17 cellular contexts compared by ENCODE assay signal in the genomic region with DNA sequence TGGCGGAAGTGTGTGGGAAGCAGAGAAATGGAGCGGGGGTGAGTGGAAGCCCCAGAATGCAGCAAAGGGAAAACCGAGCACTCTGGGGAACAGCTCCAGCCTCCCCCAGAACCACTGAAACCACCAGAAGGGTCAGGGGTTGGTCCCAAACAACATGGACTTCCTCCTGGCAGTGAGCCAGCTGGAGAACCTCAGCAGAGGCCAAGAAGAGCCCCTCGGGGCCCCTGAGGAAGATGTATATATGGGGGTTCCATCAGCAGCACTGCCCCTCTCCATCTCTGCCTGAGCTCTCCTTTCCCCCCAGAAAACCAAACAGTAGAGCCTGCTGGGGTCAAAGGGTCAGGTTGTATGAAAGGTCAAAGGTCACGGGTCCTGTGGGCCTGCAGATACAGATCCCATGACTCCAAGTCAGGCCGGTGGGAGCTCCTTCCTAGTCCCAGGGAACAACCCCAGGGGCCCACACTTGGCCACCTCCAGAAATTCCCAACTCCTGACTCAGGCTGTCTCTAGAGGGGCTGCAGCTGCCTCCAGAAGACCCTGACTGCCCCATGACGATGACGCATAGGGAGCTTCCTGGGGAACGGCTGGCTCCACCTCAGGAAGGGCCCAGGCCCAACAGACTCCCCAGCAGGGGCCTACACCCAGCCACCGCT. TPM values are rescaled to one million over a fixed set of nuclear protein-coding genes. Genes with fewer than 3 reads are reported as not detected.
DNase-seq lines count a peak whose midpoint lies in the region; ATAC-seq and TF ChIP-seq lines count a peak whose summit lies in the region.
"Had no signal": no experiment of that assay in that cellular context is flagged by ENCODE, and none has a peak within 500 bp of the region (broad histone marks: within the 10 kb centered on the region; RNA-seq: fewer than 3 reads in every experiment).

No MANE protein-coding gene starts in this region.

- ATAC-seq in heart right ventricle (peak; percentile 9 to 76 (median 63)), HG02973 (IDR thresholded peaks at IDR 0.05; ENCODE audit: unreplicated experiment) (no peak)

- no peaks in the 10 kb centered on the region for H3K9me3 Mint-ChIP-seq in endodermal cell
- H3K9me3 Mint-ChIP-seq in activated CD4-positive, alpha-beta memory T cell treated with anti-CD3 and anti-CD28 coated beads, Interleukin-2, amount 10 ng/mL, durations not matched to agents 7 days and 5 days: no peaks in the 10 kb centered on the region
- H3K9me3 Mint-ChIP-seq: T-helper 2 cell treated with Interferon-gamma antibody and Interleukin-4, amounts not matched to agents 5 μg/mL and 100 μg/mL, for 36 hours had no signal

- H3K27ac Mint-ChIP-seq in endodermal cell: no peak overlapping the region
- H3K27ac Mint-ChIP-seq in activated CD4-positive, alpha-beta memory T cell treated with anti-CD3 and anti-CD28 coated beads, Interleukin-2, amount 10 ng/mL, durations not matched to agents 7 days and 5 days: no peak overlapping the region
- H3K27ac Mint-ChIP-seq: T-helper 2 cell treated with Interferon-gamma antibody and Interleukin-4, amounts not matched to agents 5 μg/mL and 100 μg/mL, for 36 hours had no signal

- H3K4me1 Mint-ChIP-seq in endodermal cell: peaks cover 6% of the 10 kb centered on the region
- H3K4me1 Mint-ChIP-seq in activated CD4-positive, alpha-beta memory T cell treated with anti-CD3 and anti-CD28 coated beads, Interleukin-2, amount 10 ng/mL, durations not matched to agents 7 days and 5 days: peaks cover 8% of the 10 kb centered on the region

- peak; percentile 25 for DNase-seq in EH (ENCODE audit: low read depth)
- DNase-seq in adipocyte (ENCODE audit: low read depth): no peak
- DNase-seq in heart right ventricle: peak; percentile 37 to 48
- DNase-seq in skeletal muscle cell (ENCODE audit: low read depth): peak; percentile 56
- no peak for DNase-seq in endodermal cell
- no peak for DNase-seq in NCI-H524 treated with DMSO at 0.1 percent for 48 hours (lab: John Stamatoyannopoulos, UW)
- no peak for DNase-seq in activated CD4-positive, alpha-beta memory T cell treated with anti-CD3 and anti-CD28 coated beads, Interleukin-2, amount 10 ng/mL, durations not matched to agents 7 days and 5 days
- DNase-seq: activated CD4-positive, alpha-beta T cell treated with anti-CD3 and anti-CD28 coated beads, Interleukin-2, amount 50 U/mL, for 4 hours; activated gamma-delta T cell; central memory CD4-positive, alpha-beta T cell; midbrain; NCI-H69; stimulated activated CD4-positive, alpha-beta T cell treated with anti-CD3 and anti-CD28 coated beads, Interleukin-2, amount 100 ng/mL, for 48 hours had no signal

- intact Hi-C loops in heart right ventricle (cut with DNase I): loop anchor here in 1 of 10 donors (5.0 kb wide), 1 partner anchor 131 kb away; no protein-coding TSS in a partner anchor

- CTCF ChIA-PET in activated CD4-positive, alpha-beta memory T cell treated with anti-CD3 and anti-CD28 coated beads, Interleukin-2, amount 10 ng/mL, durations not matched to agents 7 days and 5 days (lab: Charles Lee): no interaction called here

- no peaks in the 10 kb centered on the region for H3K36me3 ChIP-seq in adipocyte (ENCODE audit: control insufficient read depth, insufficient read depth, low read length, severe bottlenecking)
- no peaks in the 10 kb centered on the region for H3K36me3 ChIP-seq in heart right ventricle
- H3K36me3 ChIP-seq in endodermal cell (ENCODE audit: control insufficient read depth, insufficient read depth, low read length): no peaks in the 10 kb centered on the region

- peaks cover 2% of the 10 kb centered on the region for H3K27me3 Mint-ChIP-seq in endodermal cell (ENCODE audit: insufficient read depth)
- no peaks in the 10 kb centered on the region for H3K27me3 Mint-ChIP-seq in activated CD4-positive, alpha-beta memory T cell treated with anti-CD3 and anti-CD28 coated beads, Interleukin-2, amount 10 ng/mL, durations not matched to agents 7 days and 5 days

- H3K27ac ChIP-seq in heart right ventricle (peak overlapping the region in 9 of 10 donors; percentile 25 to 83 (median 58)), endodermal cell (ENCODE audit: low read depth, low read length) (no peak overlapping the region)
- H3K27ac ChIP-seq: C4-2B, RWPE1 had no signal

- POLR2A ChIA-PET in activated CD4-positive, alpha-beta memory T cell treated with anti-CD3 and anti-CD28 coated beads, Interleukin-2, amount 10 ng/mL, durations not matched to agents 7 days and 5 days (lab: Charles Lee): no interaction called here

- 73 to 74% methylated on average over 10 of the region's 10 CpGs for WGBS in heart right ventricle, 2 donors
- WGBS in endodermal cell (ENCODE audit: insufficient coverage in 1 of 2, insufficient read length in 1 of 2), 2 experiments: 92 to 95% methylated on average over 4 to 10 of the region's 10 CpGs

- H3K9me3 ChIP-seq in adipocyte (ENCODE audit: control insufficient read depth, low read length): no peaks in the 10 kb centered on the region
- H3K9me3 ChIP-seq in heart right ventricle: no peaks in the 10 kb centered on the region
- H3K9me3 ChIP-seq in endodermal cell (ENCODE audit: control insufficient read depth, low read length): no peaks in the 10 kb centered on the region

- no peak overlapping the region for H3K4me3 Mint-ChIP-seq in endodermal cell
- H3K4me3 Mint-ChIP-seq in activated CD4-positive, alpha-beta memory T cell treated with anti-CD3 and anti-CD28 coated beads, Interleukin-2, amount 10 ng/mL, durations not matched to agents 7 days and 5 days: no peak overlapping the region
- H3K4me3 Mint-ChIP-seq: T-helper 2 cell treated with Interferon-gamma antibody and Interleukin-4, amounts not matched to agents 5 μg/mL and 100 μg/mL, for 36 hours had no signal

- no peaks in the 10 kb centered on the region for H3K36me3 Mint-ChIP-seq in endodermal cell (ENCODE audit: low read depth)
- no peaks in the 10 kb centered on the region for H3K36me3 Mint-ChIP-seq in activated CD4-positive, alpha-beta memory T cell treated with anti-CD3 and anti-CD28 coated beads, Interleukin-2, amount 10 ng/mL, durations not matched to agents 7 days and 5 days (ENCODE audit: low read depth)

- TF ChIP-seq CTCF in heart right ventricle (IDR thresholded peaks at IDR 0.05): no peak
- TF ChIP-seq CTCF in endodermal cell (conservative IDR thresholded peaks at IDR 0.05): no peak

- no peaks in the 10 kb centered on the region for H3K27me3 ChIP-seq in adipocyte (replicated peaks; ENCODE audit: control insufficient read depth, insufficient read depth, low read length)
- H3K27me3 ChIP-seq in heart right ventricle: no peaks in the 10 kb centered on the region
- no peaks in the 10 kb centered on the region for H3K27me3 ChIP-seq in endodermal cell (ENCODE audit: control insufficient read depth, insufficient read depth, low read length, poor library complexity, severe bottlenecking)

- H3K4me1 ChIP-seq in adipocyte (ENCODE audit: control insufficient read depth, insufficient read depth, low read length) (peaks cover 31% of the 10 kb centered on the region), heart right ventricle (peaks cover 0 to 25% (median 14%) of the 10 kb centered on the region in 9 donors), endodermal cell (ENCODE audit: control insufficient read depth, insufficient read depth, low read length) (no peaks in the 10 kb centered on the region)

- peak overlapping the region; percentile 40 for H3K9ac ChIP-seq in adipocyte (ENCODE audit: low read length)
- H3K9ac ChIP-seq in endodermal cell (ENCODE audit: extremely low read depth, low read length, poor library complexity, severe bottlenecking): no peak overlapping the region

- H3K4me3 ChIP-seq in adipocyte (ENCODE audit: low read length): no peak overlapping the region
- no peak overlapping the region for H3K4me3 ChIP-seq in heart right ventricle
- H3K4me3 ChIP-seq in skeletal muscle cell (ENCODE audit: low read depth, low read length): no peak overlapping the region
- H3K4me3 ChIP-seq in endodermal cell (ENCODE audit: low read length): no peak overlapping the region

RNA-seq across cellular contexts. Expression of gene TIMP3, which starts 48.5 kb away (rescaled TPM):
- total RNA-seq in heart right ventricle: 100 to 1,000 TPM in 9 of 10 donors, 10 to 100 TPM in 1; 91.9 to 380 (median 166) TPM
- 100 to 1,000 TPM; 134 to 173 TPM for polyA plus RNA-seq in heart right ventricle
- total RNA-seq in endodermal cell: 10 to 100 TPM in 1 of 2 donors, 1 to 10 TPM in 1; 6.3 to 17.1 TPM
- polyA plus RNA-seq in endodermal cell (2013, experiment 1 of 2): 20.9 TPM
- polyA plus RNA-seq in endodermal cell (2013, experiment 2 of 2): 21.2 TPM
- not detected for total RNA-seq in activated CD4-positive, alpha-beta memory T cell treated with anti-CD3 and anti-CD28 coated beads, Interleukin-2, amount 10 ng/mL, durations not matched to agents 7 days and 5 days

Comparison
In these comparisons a context has a peak if more than half of its experiments do, and no peak if none do; other contexts are left out.
1. DNase-seq: peak in EH (single experiment), heart right ventricle (2 of 2) and skeletal muscle cell (single experiment); none in adipocyte (single experiment), endodermal cell (single experiment), NCI-H524 treated with DMSO at 0.1 percent for 48 hours (single experiment) and activated CD4-positive, alpha-beta memory T cell treated with anti-CD3 and anti-CD28 coated beads, Interleukin-2, amount 10 ng/mL, durations not matched to agents 7 days and 5 days (single experiment).
2. RNA of gene TIMP3, which starts 48.5 kb away (total RNA-seq): 91.9 to 380 TPM in heart right ventricle and 6.3 to 17.1 TPM in endodermal cell; not detected in activated CD4-positive, alpha-beta memory T cell treated with anti-CD3 and anti-CD28 coated beads, Interleukin-2, amount 10 ng/mL, durations not matched to agents 7 days and 5 days; every median in the first group is over 4 times any median in the second.